ENCODE assay signal across 19 cellular contexts in genomic region chr3:45187597-45188210, GRCh38. TPM values are rescaled to one million over a fixed set of nuclear protein-coding genes. Genes with fewer than 3 reads are reported as not detected.
DNase-seq lines count a peak whose midpoint lies in the region; TF ChIP-seq lines count a peak whose summit lies in the region.
"Had no signal": no experiment of that assay in that cellular context is flagged by ENCODE, and none has a peak within 500 bp of the region (broad histone marks: within the 10 kb centered on the region; RNA-seq: fewer than 3 reads in every experiment).

No MANE protein-coding gene starts in this region.

- no peaks in the 10 kb centered on the region for H3K36me3 ChIP-seq in uterus
- H3K36me3 ChIP-seq in transverse colon: no peaks in the 10 kb centered on the region
- H3K36me3 ChIP-seq: right atrium auricular region, SJCRH30 had no signal

- no peak for TF ChIP-seq EP300 in transverse colon (IDR thresholded peaks at IDR 0.05; ENCODE audit: low read depth)

- intact Hi-C loops in uterus (cut with DNase I; ENCODE audit: low total_unique reads) (no loop called here), transverse colon (cut with DNase I; ENCODE audit: low total_unique reads) (no loop called here)

- no peaks in the 10 kb centered on the region for H3K9me3 ChIP-seq in uterus
- no peaks in the 10 kb centered on the region for H3K9me3 ChIP-seq in transverse colon
- H3K9me3 ChIP-seq: right atrium auricular region, SJCRH30 had no signal

- H3K27me3 ChIP-seq in uterus (no peaks in the 10 kb centered on the region), transverse colon (no peaks in the 10 kb centered on the region)
- H3K27me3 ChIP-seq: right atrium auricular region had no signal

- no peak for TF ChIP-seq POLR2A in uterus (IDR thresholded peaks at IDR 0.05)
- no peak for TF ChIP-seq POLR2A in transverse colon (IDR thresholded peaks at IDR 0.05)

- H3K4me3 ChIP-seq in epithelial cell of esophagus (ENCODE audit: low read length) (no peak overlapping the region), uterus (no peak overlapping the region), transverse colon (no peak overlapping the region)
- H3K4me3 ChIP-seq: right atrium auricular region, SJCRH30 had no signal

- TF ChIP-seq CTCF in epithelial cell of esophagus (IDR thresholded peaks at IDR 0.05; ENCODE audit: insufficient read depth, low read depth, low read length, missing control alignments) (no peak), uterus (IDR thresholded peaks at IDR 0.05) (no peak), transverse colon (IDR thresholded peaks at IDR 0.05) (no peak)

- H3K4me1 ChIP-seq in uterus: peaks cover 0 to 6% of the 10 kb centered on the region in 2 donors
- peaks cover 11 to 40% (median 17%) of the 10 kb centered on the region in 4 donors for H3K4me1 ChIP-seq in transverse colon
- H3K4me1 ChIP-seq: right atrium auricular region had no signal

- peak; percentile 41 for DNase-seq in stimulated activated CD4-positive, alpha-beta T cell treated with anti-CD3 and anti-CD28 coated beads, Interleukin-15, amount 100 ng/mL, for 24 hours
- no peak for DNase-seq in stimulated activated CD4-positive, alpha-beta T cell treated with anti-CD3 and anti-CD28 coated beads, Interleukin-4, amount 100 ng/mL, for 1 hour
- DNase-seq in UCSD-AML1 (lab: John Stamatoyannopoulos, UW; ENCODE audit: unreplicated experiment) (peak; percentile 47), epithelial cell of esophagus (ENCODE audit: low read depth) (peak; percentile 67), uterus (peak in 1 of 2 donors; percentile 48), NCI-H2196 treated with DMSO at 0.1 percent for 48 hours (lab: John Stamatoyannopoulos, UW; ENCODE audit: unreplicated experiment) (no peak), transverse colon (no peak)
- no peak for DNase-seq in activated CD4-positive, CD25-positive, alpha-beta regulatory T cell (lab: John Stamatoyannopoulos, UW)
- DNase-seq: activated B cell treated with CpG ODN at 0.5 μM for 24 hours, activated T-cell treated with anti-CD3 and anti-CD28 coated beads for 4 hours, COR-L47, HCEC 1CT, KBM-7, NCI-H1092 treated with DMSO at 0.1 percent for 48 hours, NCI-H2081 treated with DMSO at 0.1 percent for 48 hours, NCI-H510A treated with DMSO at 0.1 percent for 48 hours, SJCRH30 had no signal

- in situ Hi-C loops in transverse colon (cut with MboI; ENCODE audit: low pct_ligation_motif_present in 1 of 4, low pct_unique_long_range_greater_than_20kb in 1 of 4, low sequenced_read_pairs in 3 of 4): no loop called here

- WGBS in transverse colon (ENCODE audit: low coverage in 1 of 2), 2 donors: 72 to 76% methylated on average over 5 to 7 of the region's 7 CpGs

- H3K27ac ChIP-seq in uterus (peak overlapping the region; percentile 60 to 78), transverse colon (no peak overlapping the region)
- H3K27ac ChIP-seq: right atrium auricular region, SJCRH30 had no signal

RNA-seq across cellular contexts. Expression of gene TMEM158, which starts 38.4 kb away (rescaled TPM):
- total RNA-seq in uterus: 10 to 100 TPM in 3 of 4 donors, 1 to 10 TPM in 1; 2.6 to 93.1 (median 47.8) TPM
- 10 to 100 TPM in 1 of 4 donors, 1 to 10 TPM in 1, under 1 TPM in 1, not detected in 1; 0.82 to 23.9 (median 1.7) TPM for total RNA-seq in transverse colon
- total RNA-seq: OCI-LY7, right atrium auricular region had no signal

RNA-seq across cellular contexts. Expression of gene CDCP1, which starts 41.5 kb away (rescaled TPM):
- 10 to 100 TPM in 1 of 4 donors, 1 to 10 TPM in 3; 1.8 to 14.2 (median 4.0) TPM for total RNA-seq in uterus
- total RNA-seq in transverse colon: 10 to 100 TPM; 41.6 to 64.6 (median 53.4) TPM
- total RNA-seq: activated B cell treated with CpG ODN at 0.5 μM for 24 hours, OCI-LY7, SJCRH30 had no signal

Comparison
In these comparisons a context has a peak if more than half of its experiments do, and no peak if none do; other contexts are left out.
1. DNase-seq: peak in stimulated activated CD4-positive, alpha-beta T cell treated with anti-CD3 and anti-CD28 coated beads, Interleukin-15, amount 100 ng/mL, for 24 hours (single experiment), UCSD-AML1 (single experiment) and epithelial cell of esophagus (single experiment); none in stimulated activated CD4-positive, alpha-beta T cell treated with anti-CD3 and anti-CD28 coated beads, Interleukin-4, amount 100 ng/mL, for 1 hour (single experiment), NCI-H2196 treated with DMSO at 0.1 percent for 48 hours (single experiment), activated CD4-positive, CD25-positive, alpha-beta regulatory T cell (0 of 4) and transverse colon (single experiment).
2. H3K27ac ChIP-seq: peak in uterus (2 of 2); none in transverse colon (0 of 4).